In genomic region chr2:44655401-44655864, GRCh38 we compare ENCODE assay signal across 27 cellular contexts.
DNase-seq lines count a peak whose midpoint lies in the region; ATAC-seq, FAIRE-seq and TF ChIP-seq lines count a peak whose summit lies in the region.
"Had no signal": no experiment of that assay in that cellular context is flagged by ENCODE, and none has a peak within 500 bp of the region (broad histone marks: within the 10 kb centered on the region; RNA-seq: fewer than 3 reads in every experiment).

No MANE protein-coding gene starts in this region.

- H3K9me3 ChIP-seq in Caco-2: no peaks in the 10 kb centered on the region
- H3K9me3 ChIP-seq: adrenal gland, heart left ventricle, mucosa of descending colon, pancreas, right lobe of liver, SJSA1, testis, uterus had no signal

- POLR2A ChIA-PET in Caco-2 (lab: Charles Lee): no interaction called here

- CTCF ChIA-PET in Caco-2 (lab: Charles Lee): interaction anchor here (0.6 to 0.8 kb wide), 3 partner anchors 13 to 176 kb away, joined by 3 read pairs; no protein-coding TSS in a partner anchor

- no peaks in the 10 kb centered on the region for H3K27me3 ChIP-seq in Caco-2 (replicated peaks; ENCODE audit: control insufficient read depth, insufficient read depth, low read length)
- H3K27me3 ChIP-seq: adrenal gland, brain microvascular endothelial cell, heart left ventricle, pancreas, right lobe of liver, SJSA1, testis, uterus had no signal

- H3K36me3 Mint-ChIP-seq in Caco-2 (ENCODE audit: insufficient read depth, unreplicated experiment): no peaks in the 10 kb centered on the region

- H3K4me3 ChIP-seq in Caco-2 (ENCODE audit: low read depth, low read length): no peak overlapping the region
- H3K4me3 ChIP-seq: adrenal gland, GM23248, heart left ventricle, lung, mucosa of descending colon, pancreas, right lobe of liver, SJSA1, testis, uterus had no signal

- H3K27ac Mint-ChIP-seq in Caco-2 (ENCODE audit: unreplicated experiment): no peak overlapping the region
- H3K27ac Mint-ChIP-seq: activated CD4-positive, alpha-beta T cell treated with anti-CD3 and anti-CD28 coated beads for 36 hours; nephron; T-helper 17 cell had no signal

- no peaks in the 10 kb centered on the region for H3K9me3 Mint-ChIP-seq in Caco-2 (ENCODE audit: unreplicated experiment)
- H3K9me3 Mint-ChIP-seq: activated T-cell treated with anti-CD3 and anti-CD28 coated beads, Interleukin-2, amount 50 U/mL, for 4 hours; nephron had no signal

- peak; percentile 8 for FAIRE-seq in GM19239 (lab: Jason Lieb, UNC)
- FAIRE-seq: pancreas had no signal

- H3K4me1 ChIP-seq in Caco-2: peaks cover 18% of the 10 kb centered on the region; the same call in 1 of the 2 replicates
- H3K4me1 ChIP-seq: adrenal gland, pancreas, right lobe of liver, SJSA1, testis, uterus had no signal

- DNase-seq in Caco-2 (peak; percentile 11 to 41), GM19239 (ENCODE audit: insufficient read length, low spot score) (no peak), NCI-H146 treated with DMSO at 0.1 percent for 48 hours (lab: John Stamatoyannopoulos, UW; ENCODE audit: unreplicated experiment) (peak; percentile 98), astrocyte of the hippocampus (ENCODE audit: low read depth, low spot score) (peak; percentile 12), NCI-H2227 (lab: John Stamatoyannopoulos, UW; ENCODE audit: unreplicated experiment) (no peak)
- DNase-seq in stimulated activated CD4-positive, alpha-beta T cell treated with anti-CD3 and anti-CD28 coated beads, Interleukin-2, amount 100 ng/mL, for 24 hours: no peak
- DNase-seq: activated CD4-positive, alpha-beta T cell treated with anti-CD3 and anti-CD28 coated beads for 36 hours; activated T-cell treated with anti-CD3 and anti-CD28 coated beads, Interleukin-2, amount 50 U/mL, for 4 hours; adrenal gland; brain microvascular endothelial cell; GM23248; heart left ventricle; kidney glomerular epithelial cell; mucosa of descending colon; NCI-H2029 treated with DMSO at 0.1 percent for 48 hours; NK-92 treated with Interleukin-12 subunit alpha and Interleukin-12 subunit beta, amount 100 ng/mL, for 24 hours; pancreas; right lobe of liver; stimulated activated naive CD4-positive, alpha-beta T cell treated with Interleukin-2 at 50 U/mL for 16 hours; T-helper 17 cell; testis; uterus had no signal

- TF ChIP-seq CTCF in Caco-2 (IDR thresholded peaks at IDR 0.05; ENCODE audit: insufficient read depth in 1 of 2, low read depth in 1 of 2, low read length in 1 of 2, severe bottlenecking in 1 of 2, unreplicated experiment in 1 of 2): no peak

- no peak for ATAC-seq in GM18519 (IDR thresholded peaks at IDR 0.05; ENCODE audit: low FRiP score, unreplicated experiment)
- ATAC-seq: activated CD4-positive, alpha-beta T cell treated with anti-CD3 and anti-CD28 coated beads for 36 hours; activated T-cell treated with anti-CD3 and anti-CD28 coated beads, Interleukin-2, amount 50 U/mL, for 4 hours; heart left ventricle; mucosa of descending colon; Panc1; pancreas; right lobe of liver; T-helper 17 cell had no signal

- no peaks in the 10 kb centered on the region for H3K36me3 ChIP-seq in Caco-2 (ENCODE audit: control insufficient read depth, insufficient read depth, low read length)
- H3K36me3 ChIP-seq: adrenal gland, brain microvascular endothelial cell, heart left ventricle, pancreas, right lobe of liver, SJSA1, uterus had no signal

- BruUV-seq in Caco-2 (replicated peaks; lab: Mats Ljungman, UMichigan): no TSS peak

- no peaks in the 10 kb centered on the region for H3K27me3 Mint-ChIP-seq in Caco-2 (ENCODE audit: insufficient read depth, unreplicated experiment)
- H3K27me3 Mint-ChIP-seq: activated CD4-positive, alpha-beta T cell treated with anti-CD3 and anti-CD28 coated beads for 36 hours; T-helper 17 cell had no signal

- H3K4me1 Mint-ChIP-seq in Caco-2 (ENCODE audit: low read depth, unreplicated experiment): peaks cover 17% of the 10 kb centered on the region
- H3K4me1 Mint-ChIP-seq: nephron had no signal

- H3K4me3 Mint-ChIP-seq in Caco-2 (ENCODE audit: unreplicated experiment): no peak overlapping the region
- H3K4me3 Mint-ChIP-seq: activated CD4-positive, alpha-beta T cell treated with anti-CD3 and anti-CD28 coated beads for 36 hours; activated T-cell treated with anti-CD3 and anti-CD28 coated beads, Interleukin-2, amount 50 U/mL, for 4 hours; nephron; T-helper 17 cell had no signal

- intact Hi-C loops in Caco-2 (cut with micrococcal nuclease; ENCODE audit: unreplicated experiment): no loop called here

Comparison
In these comparisons a context has a peak if more than half of its experiments do, and no peak if none do; other contexts are left out.
1. DNase-seq: peak in Caco-2 (2 of 2), NCI-H146 treated with DMSO at 0.1 percent for 48 hours (single experiment) and astrocyte of the hippocampus (single experiment); none in GM19239 (single experiment), stimulated activated CD4-positive, alpha-beta T cell treated with anti-CD3 and anti-CD28 coated beads, Interleukin-2, amount 100 ng/mL, for 24 hours (0 of 2) and NCI-H2227 (single experiment).